9 cellular contexts compared by ENCODE assay signal in genomic region chr1:71196685-71197084, GRCh38.
DNase-seq lines count a peak whose midpoint lies in the region; ATAC-seq, FAIRE-seq and TF ChIP-seq lines count a peak whose summit lies in the region.
"Had no signal": no experiment of that assay in that cellular context is flagged by ENCODE, and none has a peak within 500 bp of the region (broad histone marks: within the 10 kb centered on the region; RNA-seq: fewer than 3 reads in every experiment).

No MANE protein-coding gene starts in this region.

- no peaks in the 10 kb centered on the region for H3K4me1 ChIP-seq in A549

- 0 out of 5 replicates have a peak, but pooled peaks have one; percentile 12 to 13 for TF ChIP-seq RAD21 in A549 (conservative IDR thresholded peaks at IDR 0.05 in 1 of 2, IDR thresholded peaks at IDR 0.05 in 1 of 2)

- no peaks in the 10 kb centered on the region for H3K9me3 ChIP-seq in A549

- no peak overlapping the region for H3K4me3 ChIP-seq in A549

- H3K27ac ChIP-seq in A549, result no peak overlapping the region

- no peak overlapping the region for H3K4me2 ChIP-seq in A549

- peak; percentile 18; the same call in 1 of the 3 replicates for TF ChIP-seq CTCF in A549 (IDR thresholded peaks at IDR 0.05)

- TF ChIP-seq EP300 in A549 (IDR thresholded peaks at IDR 0.05), result no peak

- DNase-seq in A549 (ENCODE audit: low read depth in 1 of 2, low spot score in 1 of 2), result peak in 1 of 2 experiments; percentile 0
- peak; percentile 5 for DNase-seq in HS-5 (ENCODE audit: low read depth)
- peak; percentile 35 for DNase-seq in SK-MEL-5 (ENCODE audit: low read depth, low spot score)
- peak; percentile 1 for DNase-seq in glomerular endothelial cell (ENCODE audit: extremely low read depth, low read depth, low spot score)
- DNase-seq in putamen (ENCODE audit: low spot score), result no peak
- no peak for DNase-seq in GOT3 (lab: John Stamatoyannopoulos, UW)
- DNase-seq in activated gamma-delta T cell (lab: John Stamatoyannopoulos, UW), result no peak
- no peak for DNase-seq in stimulated activated CD8-positive, alpha-beta memory T cell treated with anti-CD3 and anti-CD28 coated beads, Interleukin-4, amount 100 ng/mL, for 48 hours
- DNase-seq: activated naive CD8-positive, alpha-beta T cell treated with anti-CD3 and anti-CD28 coated beads, Interleukin-2, amount 10 ng/mL, durations not matched to agents 7 days and 5 days had no signal

- FAIRE-seq in A549 (lab: Jason Lieb, UNC), result no peak

- ATAC-seq in A549, result no peak

- in situ Hi-C loops in SK-MEL-5 (cut with HindIII; ENCODE audit: low pct_unique_long_range_greater_than_20kb, low sequenced_read_pairs), result no loop called here

- POLR2A ChIA-PET in A549 (lab: Yijun Ruan, JAX), result no interaction called here

- TF ChIP-seq POLR2A in A549 (IDR thresholded peaks at IDR 0.05; ENCODE audit: low read length), result no peak

- CTCF ChIA-PET in A549 (lab: Yijun Ruan, JAX), result interaction anchor here (0.6 kb wide), 1 partner anchor 249 kb away, joined by 3 read pairs; no protein-coding TSS in a partner anchor

TF ChIP-seq in A549, 52 proteins besides CTCF, POLR2A, EP300 and RAD21:
- no peak for TF ChIP-seq HOXA7 (CRISPR knock-in tag; IDR thresholded peaks at IDR 0.05)
TF ChIP-seq in A549: peak in this region for 0.

Comparison
In these comparisons a context has a peak if more than half of its experiments do, and no peak if none do; other contexts are left out.
1. DNase-seq: peak in HS-5 (single experiment), SK-MEL-5 (single experiment) and glomerular endothelial cell (single experiment); none in putamen (single experiment), GOT3 (single experiment), activated gamma-delta T cell (single experiment) and stimulated activated CD8-positive, alpha-beta memory T cell treated with anti-CD3 and anti-CD28 coated beads, Interleukin-4, amount 100 ng/mL, for 48 hours (single experiment).